ENCODE assay signal across 1 cellular context in the genomic region with DNA sequence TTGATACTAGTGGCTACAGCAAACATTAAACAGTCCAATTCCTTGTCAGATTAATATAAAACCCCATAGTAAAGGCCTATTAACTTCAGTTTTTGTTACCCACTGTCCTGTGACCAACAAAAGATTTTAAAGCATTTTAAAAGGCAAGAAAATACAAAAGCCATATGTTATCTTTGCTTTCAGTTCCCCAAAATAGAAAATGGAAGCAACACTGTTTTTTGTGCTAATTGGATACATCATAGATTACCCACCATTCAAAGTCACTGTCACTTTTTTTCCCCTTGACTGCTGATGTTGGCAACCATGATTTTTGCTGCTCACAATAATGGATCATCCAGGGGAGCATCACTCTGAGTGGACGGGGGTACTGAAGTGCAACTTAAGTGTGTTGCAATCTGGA.
TF ChIP-seq lines count a peak whose summit lies in the region.

No MANE protein-coding gene starts in this region.

TF ChIP-seq in GM12878, 131 proteins besides CTCF, POLR2A, EP300 and RAD21 (continued from another document):
- TF ChIP-seq, protein P1, sequence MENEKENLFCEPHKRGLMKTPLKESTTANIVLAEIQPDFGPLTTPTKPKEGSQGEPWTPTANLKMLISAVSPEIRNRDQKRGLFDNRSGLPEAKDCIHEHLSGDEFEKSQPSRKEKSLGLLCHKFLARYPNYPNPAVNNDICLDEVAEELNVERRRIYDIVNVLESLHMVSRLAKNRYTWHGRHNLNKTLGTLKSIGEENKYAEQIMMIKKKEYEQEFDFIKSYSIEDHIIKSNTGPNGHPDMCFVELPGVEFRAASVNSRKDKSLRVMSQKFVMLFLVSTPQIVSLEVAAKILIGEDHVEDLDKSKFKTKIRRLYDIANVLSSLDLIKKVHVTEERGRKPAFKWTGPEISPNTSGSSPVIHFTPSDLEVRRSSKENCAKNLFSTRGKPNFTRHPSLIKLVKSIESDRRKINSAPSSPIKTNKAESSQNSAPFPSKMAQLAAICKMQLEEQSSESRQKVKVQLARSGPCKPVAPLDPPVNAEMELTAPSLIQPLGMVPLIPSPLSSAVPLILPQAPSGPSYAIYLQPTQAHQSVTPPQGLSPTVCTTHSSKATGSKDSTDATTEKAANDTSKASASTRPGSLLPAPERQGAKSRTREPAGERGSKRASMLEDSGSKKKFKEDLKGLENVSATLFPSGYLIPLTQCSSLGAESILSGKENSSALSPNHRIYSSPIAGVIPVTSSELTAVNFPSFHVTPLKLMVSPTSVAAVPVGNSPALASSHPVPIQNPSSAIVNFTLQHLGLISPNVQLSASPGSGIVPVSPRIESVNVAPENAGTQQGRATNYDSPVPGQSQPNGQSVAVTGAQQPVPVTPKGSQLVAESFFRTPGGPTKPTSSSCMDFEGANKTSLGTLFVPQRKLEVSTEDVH (IDR thresholded peaks at IDR 0.05; ENCODE audit: low read depth, partially characterized antibody): no peak
- TF ChIP-seq, protein P2, sequence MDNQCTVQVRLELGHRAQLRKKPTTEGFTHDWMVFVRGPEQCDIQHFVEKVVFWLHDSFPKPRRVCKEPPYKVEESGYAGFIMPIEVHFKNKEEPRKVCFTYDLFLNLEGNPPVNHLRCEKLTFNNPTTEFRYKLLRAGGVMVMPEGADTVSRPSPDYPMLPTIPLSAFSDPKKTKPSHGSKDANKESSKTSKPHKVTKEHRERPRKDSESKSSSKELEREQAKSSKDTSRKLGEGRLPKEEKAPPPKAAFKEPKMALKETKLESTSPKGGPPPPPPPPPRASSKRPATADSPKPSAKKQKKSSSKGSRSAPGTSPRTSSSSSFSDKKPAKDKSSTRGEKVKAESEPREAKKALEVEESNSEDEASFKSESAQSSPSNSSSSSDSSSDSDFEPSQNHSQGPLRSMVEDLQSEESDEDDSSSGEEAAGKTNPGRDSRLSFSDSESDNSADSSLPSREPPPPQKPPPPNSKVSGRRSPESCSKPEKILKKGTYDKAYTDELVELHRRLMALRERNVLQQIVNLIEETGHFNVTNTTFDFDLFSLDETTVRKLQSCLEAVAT (IDR thresholded peaks at IDR 0.05): no peak
- TF ChIP-seq SIX5 (IDR thresholded peaks at IDR 0.05; ENCODE audit: low read depth, low read length, severe bottlenecking) (no peak), IKZF2 (IDR thresholded peaks at IDR 0.05) (peak in 1 of 2 experiments; percentile 16; a peak in 1 of 4 replicates), TBL1XR1 (IDR thresholded peaks at IDR 0.05; ENCODE audit: low read depth, low read length) (no peak)
